Comparison of ENCODE assay signal across 31 cellular contexts in the genomic region with DNA sequence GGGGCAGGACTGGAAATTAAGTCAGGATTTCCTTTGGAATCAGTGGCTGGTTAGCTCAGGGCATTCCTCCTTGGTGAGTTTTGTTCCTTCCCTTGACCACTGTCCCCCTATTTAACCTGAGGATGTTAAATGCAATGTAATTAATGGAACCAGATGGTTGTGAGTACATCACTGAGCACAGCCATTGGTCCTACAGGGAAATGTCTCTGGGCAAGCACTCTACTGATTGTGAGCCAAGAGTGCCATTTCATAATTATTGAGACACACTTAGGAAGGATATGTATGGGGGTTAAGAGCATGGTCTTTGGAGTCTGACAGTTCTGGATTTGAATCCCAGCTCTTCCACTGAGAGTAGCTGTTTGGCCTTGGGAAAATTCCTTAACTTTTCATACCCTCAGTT.
"Had no signal": no experiment of that assay in that cellular context is flagged by ENCODE, and none has a peak within 500 bp of the region (broad histone marks: within the 10 kb centered on the region; RNA-seq: fewer than 3 reads in every experiment).

No MANE protein-coding gene starts in this region.

- ATAC-seq: activated CD8-positive, alpha-beta T cell treated with anti-CD3 and anti-CD28 coated beads for 36 hours; activated T-cell treated with anti-CD3 and anti-CD28 coated beads, Interleukin-2, amount 50 U/mL, for 4 hours; activated T-helper 17 cell treated with anti-CD3 and anti-CD28 coated beads, Interleukin-2, amount 50 U/mL, for 72 hours; gastrocnemius medialis; left ventricle myocardium superior; stimulated activated naive B cell treated with anti-CD40 and anti-IgM and Interleukin-4, amounts not matched to agents 10 μg/mL and 1 μg/mL and 100 μg/mL, for 72 hours; WTC11 had no signal

- H3K27ac ChIP-seq: breast epithelium, epithelial cell of prostate, esophagus squamous epithelium, gastrocnemius medialis, neutrophil, ovary, prostate gland, tibial artery had no signal

- H3K36me3 ChIP-seq: breast epithelium, esophagus squamous epithelium, gastrocnemius medialis, neutrophil, ovary, prostate gland, stomach, suprapubic skin, tibial artery had no signal

- H3K27me3 ChIP-seq: breast epithelium, esophagus squamous epithelium, gastrocnemius medialis, neutrophil, stomach, suprapubic skin, tibial artery had no signal

- FAIRE-seq: endometrium, islet of Langerhans had no signal

- H3K4me1 ChIP-seq: breast epithelium, prostate gland, suprapubic skin had no signal

- H3K4me3 ChIP-seq: esophagus squamous epithelium, mucosa of descending colon, ovary, prostate gland, stomach, suprapubic skin, tibial artery had no signal

- H3K9me3 ChIP-seq: breast epithelium, esophagus squamous epithelium, gastrocnemius medialis, mucosa of descending colon, neutrophil, ovary, prostate gland, stomach, suprapubic skin, tibial artery had no signal

- DNase-seq: activated CD4-positive, alpha-beta T cell treated with anti-CD3 and anti-CD28 coated beads for 1 hour; activated CD4-positive, alpha-beta T cell treated with anti-CD3 and anti-CD28 coated beads, Interleukin-2, amount 50 U/mL, for 1 hour; activated CD8-positive, alpha-beta T cell treated with anti-CD3 and anti-CD28 coated beads for 36 hours; activated gamma-delta T cell treated with Interleukin-2 at 50 U/mL for 16 hours; activated naive CD4-positive, alpha-beta T cell treated with anti-CD3 and anti-CD28 coated beads, Interleukin-2, amount 50 U/mL, for 16 hours; activated T-cell treated with anti-CD3 and anti-CD28 coated beads, Interleukin-2, amount 50 U/mL, for 4 hours; amniotic stem cell; central memory CD4-positive, alpha-beta T cell; esophagus squamous epithelium; gastrocnemius medialis; glutamatergic neuron; left ventricle myocardium superior; mucosa of descending colon; nephron progenitor cell; ovary; retina; stimulated activated CD4-positive, alpha-beta T cell treated with anti-CD3 and anti-CD28 coated beads, Interleukin-15, amount 100 ng/mL, for 24 hours; stimulated activated CD4-positive, alpha-beta T cell treated with anti-CD3 and anti-CD28 coated beads, Interleukin-2, amount 100 ng/mL, for 24 hours; stimulated activated naive B cell treated with anti-CD40 and anti-IgM and Interleukin-4, amounts not matched to agents 10 μg/mL and 1 μg/mL and 100 μg/mL, for 72 hours; stomach; T1000; tibial artery had no signal
